ENCODE assay signal across 12 cellular contexts in the genomic region with DNA sequence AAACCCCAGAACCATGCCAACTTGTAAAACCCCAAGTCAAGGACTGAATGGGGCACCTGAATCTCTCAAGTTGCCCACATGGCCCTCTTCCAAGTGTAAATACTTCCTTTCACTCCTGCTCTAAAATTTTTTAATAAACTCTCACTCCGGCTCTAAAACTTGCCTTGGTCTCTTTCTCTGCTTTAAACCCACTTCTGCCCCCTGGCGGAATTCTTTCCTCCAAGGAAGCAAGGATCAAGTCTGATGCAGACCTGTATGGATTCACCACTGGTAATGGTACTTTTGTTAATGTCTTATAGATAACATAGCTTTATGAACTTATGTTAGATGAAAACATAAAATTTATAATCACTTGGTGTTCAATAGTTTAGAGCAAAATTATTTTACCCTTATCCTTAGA. TPM values are rescaled to one million over a fixed set of nuclear protein-coding genes. Genes with fewer than 3 reads are reported as not detected.
DNase-seq lines count a peak whose midpoint lies in the region; ATAC-seq and TF ChIP-seq lines count a peak whose summit lies in the region.
"Had no signal": no experiment of that assay in that cellular context is flagged by ENCODE, and none has a peak within 500 bp of the region (broad histone marks: within the 10 kb centered on the region; RNA-seq: fewer than 3 reads in every experiment).

No MANE protein-coding gene starts in this region.

- TF ChIP-seq CTCF in DND-41 (IDR thresholded peaks at IDR 0.05; ENCODE audit: borderline replicate concordance, extremely low read depth, low read length, poor library complexity, severe bottlenecking) (peak; percentile 4), WI38 (IDR thresholded peaks at IDR 0.05; ENCODE audit: low read depth, low read length) (peak; percentile 26; the same call in 1 of the 2 replicates), tibial nerve (IDR thresholded peaks at IDR 0.05) (no peak), testis (IDR thresholded peaks at IDR 0.05) (no peak), GM10266 (IDR thresholded peaks at IDR 0.05; ENCODE audit: control insufficient read depth, insufficient read depth, low read depth, missing control alignments) (no peak)

- H3K4me1 ChIP-seq in DND-41 (ENCODE audit: insufficient read depth, low read length), result no peaks in the 10 kb centered on the region
- no peaks in the 10 kb centered on the region for H3K4me1 ChIP-seq in Karpas-422 (ENCODE audit: low read length)
- no peaks in the 10 kb centered on the region for H3K4me1 ChIP-seq in tibial nerve
- peaks cover 7% of the 10 kb centered on the region for H3K4me1 ChIP-seq in testis

- H4K20me1 ChIP-seq in DND-41 (ENCODE audit: insufficient read depth, low read length) (no peaks in the 10 kb centered on the region), Karpas-422 (ENCODE audit: insufficient read depth, low read depth, low read length) (no peaks in the 10 kb centered on the region)

- H3K79me2 ChIP-seq in DND-41 (ENCODE audit: insufficient read depth, low read length) (no peaks in the 10 kb centered on the region), Karpas-422 (ENCODE audit: low read length) (no peaks in the 10 kb centered on the region)

- no peaks in the 10 kb centered on the region for H3K9me2 ChIP-seq in Karpas-422 (replicated peaks; ENCODE audit: insufficient read depth, low read length)

- intact Hi-C loops in testis (cut with DNase I; ENCODE audit: low total_unique reads), result no loop called here

- no peak for TF ChIP-seq POLR2A in tibial nerve (IDR thresholded peaks at IDR 0.05)
- no peak for TF ChIP-seq POLR2A in testis (IDR thresholded peaks at IDR 0.05)

- H2AFZ ChIP-seq in DND-41 (ENCODE audit: low read depth, low read length), result no peak overlapping the region
- no peak overlapping the region for H2AFZ ChIP-seq in Karpas-422 (ENCODE audit: low read length)

- no peak overlapping the region for H3K4me3 ChIP-seq in DND-41 (ENCODE audit: low read depth in 1 of 2, low read length in 2 of 2)
- no peak overlapping the region for H3K4me3 ChIP-seq in Karpas-422 (ENCODE audit: low read length)
- H3K4me3 ChIP-seq in WI38 (ENCODE audit: low read depth, low read length), result no peak overlapping the region
- no peak overlapping the region for H3K4me3 ChIP-seq in tibial nerve
- H3K4me3 ChIP-seq in testis, result no peak overlapping the region

- H3K27me3 ChIP-seq in DND-41 (ENCODE audit: insufficient read depth, low read length, poor library complexity) (no peaks in the 10 kb centered on the region), Karpas-422 (ENCODE audit: low read length) (no peaks in the 10 kb centered on the region), tibial nerve (no peaks in the 10 kb centered on the region), testis (no peaks in the 10 kb centered on the region)
- H3K27me3 ChIP-seq: neutrophil had no signal

- H3K27ac ChIP-seq in DND-41 (ENCODE audit: low read length) (no peak overlapping the region), Karpas-422 (ENCODE audit: low read length) (no peak overlapping the region), tibial nerve (no peak overlapping the region), testis (no peak overlapping the region)
- H3K27ac ChIP-seq: neutrophil had no signal

- H3K4me2 ChIP-seq in DND-41 (ENCODE audit: insufficient read depth, low read length), result no peak overlapping the region
- no peak overlapping the region for H3K4me2 ChIP-seq in Karpas-422 (ENCODE audit: low read depth, low read length, poor library complexity, severe bottlenecking)

- no peak for DNase-seq in DND-41
- DNase-seq in Karpas-422, result peak; percentile 83
- peak; percentile 26 for DNase-seq in iPS-NIHi7 (ENCODE audit: extremely low spot score)
- no peak for DNase-seq in activated T-cell treated with anti-CD3 and anti-CD28 coated beads for 4 hours
- DNase-seq in tibial nerve (ENCODE audit: low spot score in 2 of 2), result no peak
- no peak for DNase-seq in testis
- DNase-seq in GM10266 (ENCODE audit: extremely low spot score), result no peak
- DNase-seq: activated CD4-positive, alpha-beta T cell treated with anti-CD3 and anti-CD28 coated beads, Interleukin-2, amount 10 ng/mL, durations not matched to agents 24 days and 14 days; NCI-H510A had no signal

- H3K9me3 ChIP-seq in DND-41 (ENCODE audit: insufficient read depth, low read length, severe bottlenecking) (no peaks in the 10 kb centered on the region), Karpas-422 (ENCODE audit: low read length) (no peaks in the 10 kb centered on the region), tibial nerve (no peaks in the 10 kb centered on the region), testis (no peaks in the 10 kb centered on the region)
- H3K9me3 ChIP-seq: neutrophil had no signal

- WGBS in tibial nerve, 2 donors, result 81 to 87% methylated on average over 2 of the region's 2 CpGs
- 89% methylated on average over 2 of the region's 2 CpGs for WGBS in testis, 2 donors

- H3K36me3 ChIP-seq in DND-41 (ENCODE audit: insufficient read depth, low read length) (no peaks in the 10 kb centered on the region), Karpas-422 (ENCODE audit: insufficient read depth, low read length) (no peaks in the 10 kb centered on the region), tibial nerve (no peaks in the 10 kb centered on the region), testis (ENCODE audit: low read depth, missing control alignments) (no peaks in the 10 kb centered on the region)
- H3K36me3 ChIP-seq: neutrophil had no signal

- ATAC-seq in DND-41 (ENCODE audit: insufficient read depth, low read depth), result no peak
- ATAC-seq: activated T-helper 17 cell treated with anti-CD3 and anti-CD28 coated beads, Interleukin-2, amount 50 U/mL, for 72 hours had no signal

- TF ChIP-seq EP300 in tibial nerve (IDR thresholded peaks at IDR 0.05), result no peak

- H3K9ac ChIP-seq in DND-41 (ENCODE audit: low read depth, low read length) (no peak overlapping the region), Karpas-422 (ENCODE audit: low read length) (no peak overlapping the region)

RNA-seq across cellular contexts. Expression of a gene that starts 33.8 kb away (rescaled TPM):
- total RNA-seq in Karpas-422 (2014; rRNA removed; shearing (Covaris generic); ENCODE audit: low replicate concordance), result not detected in 2 replicates
- total RNA-seq in tibial nerve (1 to 10 TPM in 2 of 4 donors, under 1 TPM in 2; 0.44 to 2.3 (median 1.3) TPM), testis (1 to 10 TPM; 3.8 to 4.0 TPM)
- polyA plus RNA-seq in testis (ENCODE audit: insufficient read depth, low read depth, low replicate concordance), result 9.8 TPM

Comparison
In these comparisons a context has a peak if more than half of its experiments do, and no peak if none do; other contexts are left out.
1. DNase-seq: peak in Karpas-422 (single experiment) and iPS-NIHi7 (single experiment); none in DND-41 (single experiment), activated T-cell treated with anti-CD3 and anti-CD28 coated beads for 4 hours (single experiment), tibial nerve (0 of 2), testis (single experiment) and GM10266 (single experiment).
2. CTCF ChIP-seq: peak in DND-41 (single experiment) and WI38 (single experiment); none in tibial nerve (0 of 5), testis (0 of 3) and GM10266 (single experiment).